Comparison of ENCODE assay signal across 8 cellular contexts in the genomic region with DNA sequence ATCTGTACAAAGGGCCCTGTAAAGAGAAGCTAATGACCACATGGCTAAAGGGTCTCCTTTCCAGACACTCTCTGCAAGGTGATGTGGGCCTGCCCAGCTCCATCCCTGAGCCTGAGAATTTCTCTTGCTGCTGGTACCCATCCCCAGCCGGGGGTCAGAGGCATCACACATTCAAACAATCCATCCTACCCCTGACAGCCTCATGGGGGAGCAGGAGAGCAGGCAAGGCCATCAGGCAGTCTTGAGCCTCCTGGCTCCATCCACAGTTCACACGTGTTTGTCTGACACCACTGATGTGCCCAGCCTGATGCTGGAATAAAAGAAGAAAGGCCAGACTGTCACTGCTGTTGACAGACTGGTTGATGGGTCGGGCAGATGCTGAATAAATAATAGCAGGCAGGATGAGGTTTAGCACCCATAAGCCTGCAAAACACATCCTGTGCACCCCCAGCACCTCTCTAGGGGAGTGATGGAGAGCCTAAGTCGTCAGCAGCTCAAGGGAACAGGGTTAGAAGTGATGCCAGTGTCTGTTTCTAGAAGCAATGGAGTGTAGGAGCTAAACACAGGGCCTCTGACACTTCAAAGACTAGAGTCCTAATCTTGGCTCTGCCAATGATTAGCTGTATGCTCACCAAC. TPM values are rescaled to one million over a fixed set of nuclear protein-coding genes. Genes with fewer than 3 reads are reported as not detected.
DNase-seq lines count a peak whose midpoint lies in the region; ATAC-seq and TF ChIP-seq lines count a peak whose summit lies in the region.

No MANE protein-coding gene starts in this region.

- peak; percentile 89 for TF ChIP-seq CTCF in WERI-Rb-1 (IDR thresholded peaks at IDR 0.05; ENCODE audit: low read depth, low read length)
- peak; percentile 55 for TF ChIP-seq CTCF in nephron progenitor cell (IDR thresholded peaks at IDR 0.05)

- H3K4me3 Mint-ChIP-seq in nephron progenitor cell = no peak overlapping the region

- no peaks in the 10 kb centered on the region for H3K36me3 Mint-ChIP-seq in nephron progenitor cell (ENCODE audit: low read depth)

- DNase-seq in NCI-H510A treated with DMSO at 0.1 percent for 48 hours (lab: John Stamatoyannopoulos, UW) = peak; percentile 15
- no peak for DNase-seq in NCI-H510A (lab: John Stamatoyannopoulos, UW)
- DNase-seq in HT1080 (ENCODE audit: low read depth) = peak; percentile 8
- peak; percentile 83 for DNase-seq in WERI-Rb-1
- peak; percentile 7 for DNase-seq in fibroblast of peridontal ligament (ENCODE audit: extremely low read depth)
- DNase-seq in nephron progenitor cell = peak; percentile 43
- DNase-seq in activated CD4-positive, CD25-positive, alpha-beta regulatory T cell (lab: John Stamatoyannopoulos, UW) = no peak

- H3K4me1 Mint-ChIP-seq in nephron progenitor cell = no peaks in the 10 kb centered on the region

- H3K27ac ChIP-seq in WERI-Rb-1 = no peak overlapping the region

- H3K4me3 ChIP-seq in WERI-Rb-1 (ENCODE audit: low read depth, low read length) = no peak overlapping the region

- ATAC-seq in GM18907 (IDR thresholded peaks at IDR 0.05; ENCODE audit: unreplicated experiment) = no peak

- H3K9me3 ChIP-seq in WERI-Rb-1 (ENCODE audit: severe bottlenecking) = peaks cover 8% of the 10 kb centered on the region

- H3K36me3 ChIP-seq in WERI-Rb-1 = no peaks in the 10 kb centered on the region

- H3K9me3 Mint-ChIP-seq in nephron progenitor cell = peaks cover 3% of the 10 kb centered on the region

- H3K27ac Mint-ChIP-seq in nephron progenitor cell = no peak overlapping the region

- H3K27me3 Mint-ChIP-seq in nephron progenitor cell (ENCODE audit: low read depth, poor library complexity) = peaks cover 8% of the 10 kb centered on the region

- H3K27me3 ChIP-seq in WERI-Rb-1 (ENCODE audit: insufficient read depth, low read depth, severe bottlenecking) = no peaks in the 10 kb centered on the region

RNA-seq across cellular contexts. Expression of a gene that starts 43.5 kb away (rescaled TPM):
- under 0.01 and 0.05 TPM in 2 replicates for total RNA-seq in HT1080 (2014; rRNA removed; shearing (Covaris generic))
- polyA plus RNA-seq in HT1080 (2015; cell fraction: cytosol; rRNA removed) = 0.19 and 0.29 TPM in 2 replicates
- polyA plus RNA-seq in HT1080 (2015; cell fraction: nucleus; rRNA removed) = 0.20 and 0.40 TPM in 2 replicates

Comparison
In these comparisons a context has a peak if more than half of its experiments do, and no peak if none do; other contexts are left out.
1. DNase-seq: peak in NCI-H510A treated with DMSO at 0.1 percent for 48 hours (single experiment), HT1080 (single experiment), WERI-Rb-1 (single experiment), fibroblast of peridontal ligament (single experiment) and nephron progenitor cell (single experiment); none in NCI-H510A (single experiment) and activated CD4-positive, CD25-positive, alpha-beta regulatory T cell (0 of 4).